ENCODE assay signal across 7 cellular contexts in the genomic region with DNA sequence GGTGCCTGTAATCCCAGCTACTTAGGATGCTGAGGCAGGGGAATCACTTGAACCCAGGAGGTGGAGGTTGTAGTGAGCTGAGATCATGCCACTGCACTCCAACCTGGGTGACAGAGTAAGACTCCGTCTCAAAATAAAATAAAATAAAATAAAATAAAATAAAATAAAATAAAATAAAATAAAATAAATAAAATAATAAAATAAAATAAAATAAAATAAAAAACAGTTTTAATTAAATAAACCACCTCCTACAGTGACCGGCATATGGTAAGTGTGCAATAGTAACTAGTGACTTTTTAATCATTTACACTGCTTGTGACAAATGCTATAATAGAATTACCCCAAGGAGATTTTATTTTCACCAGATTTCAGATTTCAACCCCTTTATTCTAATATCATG. TPM values are rescaled to one million over a fixed set of nuclear protein-coding genes. Genes with fewer than 3 reads are reported as not detected.
DNase-seq lines count a peak whose midpoint lies in the region; ATAC-seq and TF ChIP-seq lines count a peak whose summit lies in the region.
"Not testable (repeated sequence)": the region's sequence is repeated elsewhere in the genome, so short reads cannot be mapped to it uniquely, and the experiment has no call there.

No MANE protein-coding gene starts in this region.

- DNase-seq in CD4-positive, CD25-positive, alpha-beta regulatory T cell; activated B cell treated with CpG ODN at 0.5 μM for 24 hours; activated CD8-positive, alpha-beta memory T cell treated with anti-CD3 and anti-CD28 coated beads, Interleukin-2, amount 10 ng/mL, durations not matched to agents 7 days and 5 days; effector memory CD8-positive, alpha-beta T cell: not testable (repeated sequence)

- peaks cover 35% of the 10 kb centered on the region for H3K36me3 ChIP-seq in CD4-positive, CD25-positive, alpha-beta regulatory T cell (ENCODE audit: control insufficient read depth, insufficient read depth, low read length)
- H3K36me3 ChIP-seq in KOPT-K1 (ENCODE audit: insufficient read depth, low read length) = peaks cover 82% of the 10 kb centered on the region
- H3K36me3 ChIP-seq in neutrophil = peaks cover 50% of the 10 kb centered on the region

- peak overlapping the region; percentile 66 to 94 (median 88) for H3K4me3 Mint-ChIP-seq in CD4-positive, CD25-positive, alpha-beta regulatory T cell
- not testable (repeated sequence) for H3K4me3 Mint-ChIP-seq in activated B cell treated with CpG ODN at 0.5 μM for 24 hours; activated CD8-positive, alpha-beta memory T cell treated with anti-CD3 and anti-CD28 coated beads, Interleukin-2, amount 10 ng/mL, durations not matched to agents 7 days and 5 days
- H3K4me3 Mint-ChIP-seq in activated naive CD8-positive, alpha-beta T cell = peak overlapping the region; percentile 46
- H3K4me3 Mint-ChIP-seq in effector memory CD8-positive, alpha-beta T cell = peak overlapping the region; percentile 80 to 81

- intact Hi-C loops in activated B cell treated with CpG ODN at 0.5 μM for 24 hours (cut with micrococcal nuclease) = not testable (repeated sequence)

- POLR2A ChIA-PET in activated B cell treated with CpG ODN at 0.5 μM for 24 hours (lab: Charles Lee) = interaction anchor here (0.7 kb wide), 2 partner anchors 85 to 543 kb away, joined by 4 to 6 read pairs; no protein-coding TSS in a partner anchor

- peaks cover 44 to 88% (median 66%) of the 10 kb centered on the region in 4 donors for H3K4me1 Mint-ChIP-seq in CD4-positive, CD25-positive, alpha-beta regulatory T cell
- peaks cover 71% of the 10 kb centered on the region for H3K4me1 Mint-ChIP-seq in activated B cell treated with CpG ODN at 0.5 μM for 24 hours
- H3K4me1 Mint-ChIP-seq in activated CD8-positive, alpha-beta memory T cell treated with anti-CD3 and anti-CD28 coated beads, Interleukin-2, amount 10 ng/mL, durations not matched to agents 7 days and 5 days = peaks cover 72% of the 10 kb centered on the region
- peaks cover 77% of the 10 kb centered on the region for H3K4me1 Mint-ChIP-seq in activated naive CD8-positive, alpha-beta T cell (ENCODE audit: low read depth)
- peaks cover 64 to 76% of the 10 kb centered on the region in 2 donors for H3K4me1 Mint-ChIP-seq in effector memory CD8-positive, alpha-beta T cell (ENCODE audit: low read depth in 2 of 2)

- not testable (repeated sequence) for TF ChIP-seq CTCF in activated B cell treated with CpG ODN at 0.5 μM for 24 hours (IDR thresholded peaks at IDR 0.05); neutrophil (IDR thresholded peaks at IDR 0.05)

- H3K27me3 ChIP-seq in CD4-positive, CD25-positive, alpha-beta regulatory T cell (ENCODE audit: control insufficient read depth, insufficient read depth, low read length); neutrophil: not testable (repeated sequence)

- ATAC-seq in CD4-positive, CD25-positive, alpha-beta regulatory T cell (ENCODE audit: low read depth in 2 of 2); activated B cell treated with CpG ODN at 0.5 μM for 24 hours (ENCODE audit: low read depth); activated CD8-positive, alpha-beta memory T cell treated with anti-CD3 and anti-CD28 coated beads, Interleukin-2, amount 10 ng/mL, durations not matched to agents 7 days and 5 days; effector memory CD8-positive, alpha-beta T cell (replicated peaks): not testable (repeated sequence)

- CTCF ChIA-PET in activated B cell treated with CpG ODN at 0.5 μM for 24 hours (lab: Charles Lee) = interaction anchor here (1.1 kb wide), 1 partner anchor 18 kb away, joined by 6 read pairs; no protein-coding TSS in a partner anchor
- CTCF ChIA-PET in activated CD8-positive, alpha-beta memory T cell treated with anti-CD3 and anti-CD28 coated beads, Interleukin-2, amount 10 ng/mL, durations not matched to agents 7 days and 5 days (lab: Charles Lee) = interaction anchor here (1.1 to 5.3 kb wide), 4 partner anchors 10 to 33 kb away, joined by 3 to 69 read pairs (median 6); a partner anchor contains a TSS

- not testable (repeated sequence) for H3K27me3 Mint-ChIP-seq in CD4-positive, CD25-positive, alpha-beta regulatory T cell; activated B cell treated with CpG ODN at 0.5 μM for 24 hours; activated CD8-positive, alpha-beta memory T cell treated with anti-CD3 and anti-CD28 coated beads, Interleukin-2, amount 10 ng/mL, durations not matched to agents 7 days and 5 days; activated naive CD8-positive, alpha-beta T cell; effector memory CD8-positive, alpha-beta T cell

- peaks cover 90% of the 10 kb centered on the region for H3K4me1 ChIP-seq in CD4-positive, CD25-positive, alpha-beta regulatory T cell (ENCODE audit: control insufficient read depth, insufficient read depth, low read length, poor library complexity, severe bottlenecking)
- peaks cover 59 to 64% of the 10 kb centered on the region in 2 experiments for H3K4me1 ChIP-seq in neutrophil (ENCODE audit: control insufficient read depth in 1 of 2, insufficient read depth in 1 of 2, low read depth in 1 of 2, low read length in 1 of 2)

- peak overlapping the region in 2 of 3 donors; percentile 98 to 99 for H3K27ac Mint-ChIP-seq in CD4-positive, CD25-positive, alpha-beta regulatory T cell
- H3K27ac Mint-ChIP-seq in activated B cell treated with CpG ODN at 0.5 μM for 24 hours = peak overlapping the region; percentile 96
- peak overlapping the region; percentile 80 for H3K27ac Mint-ChIP-seq in activated CD8-positive, alpha-beta memory T cell treated with anti-CD3 and anti-CD28 coated beads, Interleukin-2, amount 10 ng/mL, durations not matched to agents 7 days and 5 days
- peak overlapping the region; percentile 96 for H3K27ac Mint-ChIP-seq in activated naive CD8-positive, alpha-beta T cell
- peak overlapping the region; percentile 96 to 97 for H3K27ac Mint-ChIP-seq in effector memory CD8-positive, alpha-beta T cell

- H3K9me3 Mint-ChIP-seq in CD4-positive, CD25-positive, alpha-beta regulatory T cell; activated B cell treated with CpG ODN at 0.5 μM for 24 hours; activated CD8-positive, alpha-beta memory T cell treated with anti-CD3 and anti-CD28 coated beads, Interleukin-2, amount 10 ng/mL, durations not matched to agents 7 days and 5 days (ENCODE audit: low read depth); activated naive CD8-positive, alpha-beta T cell (ENCODE audit: low read depth); effector memory CD8-positive, alpha-beta T cell: not testable (repeated sequence)

- peaks cover 54% of the 10 kb centered on the region for H3K36me3 Mint-ChIP-seq in CD4-positive, CD25-positive, alpha-beta regulatory T cell
- peaks cover 50% of the 10 kb centered on the region for H3K36me3 Mint-ChIP-seq in activated B cell treated with CpG ODN at 0.5 μM for 24 hours (ENCODE audit: low read depth)
- peaks cover 53% of the 10 kb centered on the region for H3K36me3 Mint-ChIP-seq in activated CD8-positive, alpha-beta memory T cell treated with anti-CD3 and anti-CD28 coated beads, Interleukin-2, amount 10 ng/mL, durations not matched to agents 7 days and 5 days
- not testable (repeated sequence) for H3K36me3 Mint-ChIP-seq in activated naive CD8-positive, alpha-beta T cell
- peaks cover 51% of the 10 kb centered on the region for H3K36me3 Mint-ChIP-seq in effector memory CD8-positive, alpha-beta T cell (ENCODE audit: insufficient read depth)

- H3K9me3 ChIP-seq in CD4-positive, CD25-positive, alpha-beta regulatory T cell (ENCODE audit: control insufficient read depth in 2 of 2, low read length in 2 of 2); KOPT-K1 (ENCODE audit: insufficient read depth, low read length, poor library complexity, severe bottlenecking); neutrophil: not testable (repeated sequence)

- peak overlapping the region; percentile 22 for H3K4me3 ChIP-seq in CD4-positive, CD25-positive, alpha-beta regulatory T cell (ENCODE audit: low read depth, low read length)
- not testable (repeated sequence) for H3K4me3 ChIP-seq in neutrophil (ENCODE audit: low read depth in 1 of 2, low read length in 1 of 2)

- peak overlapping the region; percentile 78 for H3K27ac ChIP-seq in CD4-positive, CD25-positive, alpha-beta regulatory T cell (ENCODE audit: insufficient read depth, low read length, poor library complexity, severe bottlenecking)
- H3K27ac ChIP-seq in KOPT-K1 (ENCODE audit: low read depth, low read length, poor library complexity, severe bottlenecking) = peak overlapping the region; percentile 88
- peak overlapping the region; percentile 94 for H3K27ac ChIP-seq in neutrophil

RNA-seq across cellular contexts. Expression of a gene that starts 10.9 kb away (rescaled TPM):
- total RNA-seq in CD4-positive, CD25-positive, alpha-beta regulatory T cell = 247 TPM
- 100 to 1,000 TPM; 134 to 142 (median 139) TPM for polyA plus RNA-seq in CD4-positive, CD25-positive, alpha-beta regulatory T cell
- total RNA-seq in activated B cell treated with CpG ODN at 0.5 μM for 24 hours = 68.7 and 79.9 TPM in 2 replicates
- 100 to 1,000 TPM; 153 to 194 TPM for total RNA-seq in activated CD8-positive, alpha-beta memory T cell treated with anti-CD3 and anti-CD28 coated beads, Interleukin-2, amount 10 ng/mL, durations not matched to agents 7 days and 5 days

RNA-seq across cellular contexts. Expression of a gene that starts 33.8 kb away (rescaled TPM):
- total RNA-seq in CD4-positive, CD25-positive, alpha-beta regulatory T cell = 37.3 TPM
- polyA plus RNA-seq in CD4-positive, CD25-positive, alpha-beta regulatory T cell = 1 to 10 TPM; 3.8 to 6.6 (median 5.1) TPM
- total RNA-seq in activated B cell treated with CpG ODN at 0.5 μM for 24 hours = 20.2 and 21.4 TPM in 2 replicates
- total RNA-seq in activated CD8-positive, alpha-beta memory T cell treated with anti-CD3 and anti-CD28 coated beads, Interleukin-2, amount 10 ng/mL, durations not matched to agents 7 days and 5 days = 10 to 100 TPM; 16.4 to 18.8 TPM

RNA-seq across cellular contexts. Expression of a gene that starts 49.0 kb away (rescaled TPM):
- total RNA-seq in CD4-positive, CD25-positive, alpha-beta regulatory T cell = 66.6 TPM
- 10 to 100 TPM; 18.7 to 25.1 (median 20.5) TPM for polyA plus RNA-seq in CD4-positive, CD25-positive, alpha-beta regulatory T cell
- total RNA-seq in activated B cell treated with CpG ODN at 0.5 μM for 24 hours = 54.8 and 57.9 TPM in 2 replicates
- 10 to 100 TPM; 55.0 to 61.8 TPM for total RNA-seq in activated CD8-positive, alpha-beta memory T cell treated with anti-CD3 and anti-CD28 coated beads, Interleukin-2, amount 10 ng/mL, durations not matched to agents 7 days and 5 days
